In genomic region chr2:16126141-16126968, GRCh38 we compare ENCODE assay signal across 23 cellular contexts.
DNase-seq lines count a peak whose midpoint lies in the region; ATAC-seq and TF ChIP-seq lines count a peak whose summit lies in the region.
"Had no signal": no experiment of that assay in that cellular context is flagged by ENCODE, and none has a peak within 500 bp of the region (broad histone marks: within the 10 kb centered on the region; RNA-seq: fewer than 3 reads in every experiment).

No MANE protein-coding gene starts in this region.

- H3K36me3 ChIP-seq in right atrium auricular region: no peaks in the 10 kb centered on the region
- no peaks in the 10 kb centered on the region for H3K36me3 ChIP-seq in endodermal cell (ENCODE audit: control insufficient read depth, insufficient read depth, low read length)
- no peaks in the 10 kb centered on the region for H3K36me3 ChIP-seq in vagina
- H3K36me3 ChIP-seq: heart right ventricle, neutrophil, tibial nerve had no signal

- ATAC-seq in HG02678 (IDR thresholded peaks at IDR 0.05; ENCODE audit: unreplicated experiment) (no peak), HG03139 (IDR thresholded peaks at IDR 0.05; ENCODE audit: unreplicated experiment) (no peak)
- ATAC-seq: activated CD4-positive, alpha-beta T cell treated with anti-CD3 and anti-CD28 coated beads for 36 hours; body of pancreas; GM23338; SK-N-SH treated with all-trans-retinoic acid at 6 μM for 48 hours had no signal

- H3K36me3 Mint-ChIP-seq in endodermal cell (ENCODE audit: low read depth): peaks cover 1% of the 10 kb centered on the region
- H3K36me3 Mint-ChIP-seq: CD4-positive, alpha-beta memory T cell had no signal

- H3K27me3 ChIP-seq in right atrium auricular region (no peaks in the 10 kb centered on the region), endodermal cell (ENCODE audit: control insufficient read depth, insufficient read depth, low read length, poor library complexity, severe bottlenecking) (no peaks in the 10 kb centered on the region), vagina (no peaks in the 10 kb centered on the region)
- H3K27me3 ChIP-seq: body of pancreas, neutrophil, tibial nerve had no signal

- no peaks in the 10 kb centered on the region for H3K4me1 ChIP-seq in right atrium auricular region
- no peaks in the 10 kb centered on the region for H3K4me1 ChIP-seq in endodermal cell (ENCODE audit: control insufficient read depth, insufficient read depth, low read length)
- no peaks in the 10 kb centered on the region for H3K4me1 ChIP-seq in vagina
- H3K4me1 ChIP-seq: body of pancreas, heart right ventricle had no signal

- H3K27ac ChIP-seq in right atrium auricular region (no peak overlapping the region), endodermal cell (ENCODE audit: low read depth, low read length) (no peak overlapping the region), vagina (no peak overlapping the region)
- H3K27ac ChIP-seq: body of pancreas, heart right ventricle, neutrophil, tibial nerve had no signal

- peaks cover 7% of the 10 kb centered on the region for H3K9me3 Mint-ChIP-seq in endodermal cell

- 72 to 81% methylated on average over 5 to 9 of the region's 9 CpGs for WGBS in endodermal cell (ENCODE audit: insufficient coverage in 1 of 2, insufficient read length in 1 of 2), 2 experiments

- H3K9me3 ChIP-seq in right atrium auricular region (peaks cover 0 to 4% of the 10 kb centered on the region in 2 donors), endodermal cell (ENCODE audit: control insufficient read depth, low read length) (peaks cover 4% of the 10 kb centered on the region), vagina (no peaks in the 10 kb centered on the region)
- H3K9me3 ChIP-seq: body of pancreas, neutrophil, tibial nerve had no signal

- H3K4me3 ChIP-seq in right atrium auricular region: no peak overlapping the region
- no peak overlapping the region for H3K4me3 ChIP-seq in endodermal cell (ENCODE audit: low read length)
- H3K4me3 ChIP-seq in vagina: no peak overlapping the region
- H3K4me3 ChIP-seq: body of pancreas, GM23338, heart right ventricle, tibial nerve had no signal

- H3K4me1 Mint-ChIP-seq in endodermal cell: peaks cover 3% of the 10 kb centered on the region
- H3K4me1 Mint-ChIP-seq: activated CD4-positive, alpha-beta T cell treated with anti-CD3 and anti-CD28 coated beads for 36 hours; CD4-positive, alpha-beta memory T cell; GM23338 had no signal

- no peaks in the 10 kb centered on the region for H3K27me3 Mint-ChIP-seq in endodermal cell (ENCODE audit: insufficient read depth)
- H3K27me3 Mint-ChIP-seq: activated T-cell treated with anti-CD3 and anti-CD28 coated beads, Interleukin-2, amount 50 U/mL, for 24 hours; CD4-positive, alpha-beta memory T cell had no signal

- DNase-seq in right atrium auricular region (ENCODE audit: low spot score): peak; percentile 30
- no peak for DNase-seq in cardiac septum (ENCODE audit: low spot score)
- DNase-seq in endodermal cell: peak; percentile 24
- DNase-seq in mucosa of gallbladder (ENCODE audit: low spot score): peak; percentile 10
- peak; percentile 42 to 55 for DNase-seq in vagina (ENCODE audit: extremely low spot score in 2 of 2)
- DNase-seq in NCI-H1105 treated with DMSO at 0.1 percent for 48 hours (lab: John Stamatoyannopoulos, UW): no peak
- DNase-seq: activated CD4-positive, alpha-beta T cell treated with anti-CD3 and anti-CD28 coated beads for 36 hours; activated gamma-delta T cell; activated T-cell treated with anti-CD3 and anti-CD28 coated beads, Interleukin-2, amount 50 U/mL, for 24 hours; AML-193; body of pancreas; CD4-positive, alpha-beta memory T cell; DMS 273 treated with DMSO at 0.1 percent for 48 hours; heart right ventricle; NCI-H2029 treated with DMSO at 0.1 percent for 48 hours; NCI-H345; NCI-H774 had no signal

- TF ChIP-seq CTCF in right atrium auricular region (IDR thresholded peaks at IDR 0.05): no peak
- TF ChIP-seq CTCF in endodermal cell (conservative IDR thresholded peaks at IDR 0.05): no peak
- TF ChIP-seq CTCF in vagina (IDR thresholded peaks at IDR 0.05): no peak

- intact Hi-C loops in cardiac septum (cut with DNase I) (no loop called here), vagina (cut with DNase I) (no loop called here)

- H3K4me3 Mint-ChIP-seq in endodermal cell: no peak overlapping the region
- H3K4me3 Mint-ChIP-seq: activated CD4-positive, alpha-beta T cell treated with anti-CD3 and anti-CD28 coated beads for 36 hours; activated T-cell treated with anti-CD3 and anti-CD28 coated beads, Interleukin-2, amount 50 U/mL, for 24 hours; CD4-positive, alpha-beta memory T cell; GM23338 had no signal

- H3K27ac Mint-ChIP-seq in endodermal cell: no peak overlapping the region
- H3K27ac Mint-ChIP-seq: activated CD4-positive, alpha-beta T cell treated with anti-CD3 and anti-CD28 coated beads for 36 hours; activated T-cell treated with anti-CD3 and anti-CD28 coated beads, Interleukin-2, amount 50 U/mL, for 24 hours; CD4-positive, alpha-beta memory T cell; GM23338 had no signal

- no peak overlapping the region for H3K9ac ChIP-seq in endodermal cell (ENCODE audit: extremely low read depth, low read length, poor library complexity, severe bottlenecking)

- TF ChIP-seq POLR2A in vagina (IDR thresholded peaks at IDR 0.05): no peak

Comparison
In these comparisons a context has a peak if more than half of its experiments do, and no peak if none do; other contexts are left out.
1. DNase-seq: peak in right atrium auricular region (single experiment), endodermal cell (single experiment), mucosa of gallbladder (single experiment) and vagina (2 of 2); none in cardiac septum (single experiment) and NCI-H1105 treated with DMSO at 0.1 percent for 48 hours (single experiment).